ENCODE assay signal across 8 cellular contexts in the genomic region with DNA sequence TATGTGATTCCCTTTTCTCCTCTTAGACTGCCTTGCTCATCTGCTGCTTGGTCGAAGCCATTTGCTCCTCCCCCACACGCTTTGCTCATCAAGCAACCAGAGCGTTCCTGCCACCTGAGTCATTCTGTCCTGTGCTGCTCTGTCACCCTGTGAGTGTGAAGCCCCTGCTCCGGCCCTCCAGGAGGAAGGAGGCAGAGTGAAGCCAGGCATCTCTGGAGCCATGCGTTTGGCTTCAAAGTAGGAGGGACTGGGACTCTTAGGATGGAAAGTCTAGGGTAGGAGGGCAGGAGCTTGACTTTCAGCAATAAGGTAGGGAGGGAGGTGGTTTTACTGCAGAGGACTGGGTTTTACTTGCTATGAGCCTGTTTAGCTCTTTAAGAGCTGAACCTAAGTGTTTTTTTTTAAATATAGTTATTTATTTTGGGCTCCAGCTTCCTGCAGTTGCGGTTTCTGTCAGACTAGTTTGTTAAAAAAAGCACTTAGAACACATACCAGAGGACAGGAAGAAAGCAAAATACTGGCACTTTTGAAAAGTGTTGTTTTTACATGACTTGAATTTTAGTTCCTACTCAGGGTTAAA.
DNase-seq lines count a peak whose midpoint lies in the region; ATAC-seq and TF ChIP-seq lines count a peak whose summit lies in the region.

No MANE protein-coding gene starts in this region.

- peak overlapping the region; percentile 77 for H3K27ac ChIP-seq in HUES48 (ENCODE audit: low read depth, low read length)

- ATAC-seq in GM21526 (IDR thresholded peaks at IDR 0.05; ENCODE audit: low FRiP score, unreplicated experiment) = peak; percentile 89
- peak; percentile 96 for ATAC-seq in activated B cell treated with CpG ODN at 0.5 μM for 24 hours (ENCODE audit: low read depth)
- peak; percentile 69 for ATAC-seq in central memory CD8-positive, alpha-beta T cell (replicated peaks; ENCODE audit: extremely low read depth, poor library complexity, severe bottlenecking)

- H3K27me3 Mint-ChIP-seq in Calu3 (ENCODE audit: unreplicated experiment) (no peaks in the 10 kb centered on the region), activated B cell treated with CpG ODN at 0.5 μM for 24 hours (no peaks in the 10 kb centered on the region)
- H3K27me3 Mint-ChIP-seq in central memory CD8-positive, alpha-beta T cell = no peaks in the 10 kb centered on the region

- peak; percentile 75 for DNase-seq in Calu3
- peak; percentile 55 for DNase-seq in activated B cell treated with CpG ODN at 0.5 μM for 24 hours
- DNase-seq in central memory CD8-positive, alpha-beta T cell (ENCODE audit: low spot score in 2 of 2) = peak; percentile 23 to 28
- DNase-seq in stimulated activated CD8-positive, alpha-beta memory T cell treated with anti-CD3 and anti-CD28 coated beads, Interleukin-7, amount 100 ng/mL, for 1 hour (ENCODE audit: low read depth in 2 of 2) = peak; percentile 17 to 54
- no peak for DNase-seq in retina

- POLR2A ChIA-PET in activated B cell treated with CpG ODN at 0.5 μM for 24 hours (lab: Charles Lee) = interaction anchor here (0.6 to 1.4 kb wide), 5 partner anchors 30 to 290 kb away, joined by 3 to 7 read pairs (median 4); no protein-coding TSS in a partner anchor

- H3K9me3 ChIP-seq in HUES48 (ENCODE audit: control insufficient read depth, insufficient read depth, low read length) (no peaks in the 10 kb centered on the region), mononuclear cell (ENCODE audit: low read depth, low read length) (no peaks in the 10 kb centered on the region)

- H3K9ac ChIP-seq in HUES48 (ENCODE audit: low read depth, low read length) = no peak overlapping the region

- H3K4me3 Mint-ChIP-seq in Calu3 (ENCODE audit: low read depth, unreplicated experiment) = peak overlapping the region; percentile 53
- peak overlapping the region; percentile 81 for H3K4me3 Mint-ChIP-seq in activated B cell treated with CpG ODN at 0.5 μM for 24 hours
- peak overlapping the region; percentile 73 for H3K4me3 Mint-ChIP-seq in central memory CD8-positive, alpha-beta T cell

- intact Hi-C loops in Calu3 (cut with micrococcal nuclease; ENCODE audit: unreplicated experiment) (no loop called here), activated B cell treated with CpG ODN at 0.5 μM for 24 hours (cut with micrococcal nuclease) (loop anchor here (1.0 to 5.0 kb wide), 6 partner anchors 15 to 321 kb away; partner anchors contain the start of genes PAICS, PPAT and REST)

- H3K27me3 ChIP-seq in HUES48 (ENCODE audit: control insufficient read depth, insufficient read depth, low read length) (no peaks in the 10 kb centered on the region), mononuclear cell (ENCODE audit: insufficient read depth, low read length) (no peaks in the 10 kb centered on the region)

- H3K27ac Mint-ChIP-seq in Calu3 (ENCODE audit: unreplicated experiment) (peak overlapping the region; percentile 96), activated B cell treated with CpG ODN at 0.5 μM for 24 hours (peak overlapping the region; percentile 96)
- H3K27ac Mint-ChIP-seq in central memory CD8-positive, alpha-beta T cell (ENCODE audit: low read depth) = peak overlapping the region; percentile 92

- H3K4me1 ChIP-seq in HUES48 (ENCODE audit: control insufficient read depth, insufficient read depth, low read length) (peaks cover 37% of the 10 kb centered on the region), mononuclear cell (ENCODE audit: insufficient read depth, low read length) (peaks cover 44% of the 10 kb centered on the region)

- CTCF ChIA-PET in Calu3 (lab: Charles Lee) (interaction anchor here (0.8 kb wide), 1 partner anchor 49 kb away, joined by 3 read pairs; no protein-coding TSS in a partner anchor), activated B cell treated with CpG ODN at 0.5 μM for 24 hours (lab: Charles Lee) (interaction anchor here (0.7 to 2.0 kb wide), 3 partner anchors 10 to 78 kb away, joined by 3 to 10 read pairs (median 4); no protein-coding TSS in a partner anchor)

- H3K4me1 Mint-ChIP-seq in Calu3 (ENCODE audit: low read depth, unreplicated experiment) (peaks cover 19% of the 10 kb centered on the region), activated B cell treated with CpG ODN at 0.5 μM for 24 hours (peaks cover 63% of the 10 kb centered on the region)
- H3K4me1 Mint-ChIP-seq in central memory CD8-positive, alpha-beta T cell = peaks cover 57% of the 10 kb centered on the region

- H3K36me3 ChIP-seq in HUES48 (ENCODE audit: control insufficient read depth, insufficient read depth, low read length) = no peaks in the 10 kb centered on the region

- H3K36me3 Mint-ChIP-seq in Calu3 (ENCODE audit: insufficient read depth, unreplicated experiment) (peaks cover 4% of the 10 kb centered on the region), activated B cell treated with CpG ODN at 0.5 μM for 24 hours (ENCODE audit: low read depth) (no peaks in the 10 kb centered on the region)
- peaks cover 3% of the 10 kb centered on the region for H3K36me3 Mint-ChIP-seq in central memory CD8-positive, alpha-beta T cell (ENCODE audit: insufficient read depth)

- TF ChIP-seq CTCF in Calu3 (IDR thresholded peaks at IDR 0.05; ENCODE audit: unreplicated experiment) (no peak), activated B cell treated with CpG ODN at 0.5 μM for 24 hours (IDR thresholded peaks at IDR 0.05) (no peak)

- BruUV-seq in Calu3 (replicated peaks; lab: Mats Ljungman, UMichigan) = no TSS peak

- H3K9me3 Mint-ChIP-seq in Calu3 (ENCODE audit: low read depth, unreplicated experiment) (no peaks in the 10 kb centered on the region), activated B cell treated with CpG ODN at 0.5 μM for 24 hours (no peaks in the 10 kb centered on the region)
- no peaks in the 10 kb centered on the region for H3K9me3 Mint-ChIP-seq in central memory CD8-positive, alpha-beta T cell

- H3K4me3 ChIP-seq in HUES48 (ENCODE audit: low read depth, low read length) (no peak overlapping the region), mononuclear cell (ENCODE audit: low read length) (peak overlapping the region; percentile 2)
